Comparison of ENCODE assay signal across 10 cellular contexts in genomic region chr19:45497791-45498190, GRCh38.
DNase-seq lines count a peak whose midpoint lies in the region; ATAC-seq and TF ChIP-seq lines count a peak whose summit lies in the region.
"Had no signal": no experiment of that assay in that cellular context is flagged by ENCODE, and none has a peak within 500 bp of the region (broad histone marks: within the 10 kb centered on the region; RNA-seq: fewer than 3 reads in every experiment).

No MANE protein-coding gene starts in this region.

- H3K27ac ChIP-seq in WERI-Rb-1, result peak overlapping the region; percentile 51

- no peak for TF ChIP-seq CTCF in WERI-Rb-1 (IDR thresholded peaks at IDR 0.05; ENCODE audit: low read depth, low read length)

- H3K9me3 ChIP-seq in WERI-Rb-1 (ENCODE audit: severe bottlenecking) (no peaks in the 10 kb centered on the region), iPS-15b (ENCODE audit: control insufficient read depth, insufficient read depth, low read length) (no peaks in the 10 kb centered on the region)

- peaks cover 16% of the 10 kb centered on the region for H3K4me1 ChIP-seq in iPS-15b (ENCODE audit: control insufficient read depth, insufficient read depth, low read length)

- no peak for DNase-seq in stimulated activated naive CD8-positive, alpha-beta T cell treated with anti-CD3 and anti-CD28 coated beads, Interleukin-15, Interleukin-2, amounts not matched to agents 100 U/mL and 50 U/mL, for 24 hours
- DNase-seq in WERI-Rb-1, result no peak
- no peak for DNase-seq in SHP77 treated with DMSO at 0.1 percent for 48 hours (lab: John Stamatoyannopoulos, UW)
- DNase-seq in GF-D8 (lab: John Stamatoyannopoulos, UW), result no peak
- DNase-seq in stimulated activated CD4-positive, alpha-beta T cell treated with anti-CD3 and anti-CD28 coated beads, Interleukin-12 subunit alpha, Interleukin-12 subunit beta, amount 100 ng/mL, for 4 hours, result no peak
- DNase-seq: aorta, midbrain had no signal

- H3K27me3 ChIP-seq in WERI-Rb-1 (ENCODE audit: insufficient read depth, low read depth, severe bottlenecking), result no peaks in the 10 kb centered on the region
- peaks cover 7% of the 10 kb centered on the region for H3K27me3 ChIP-seq in iPS-15b (ENCODE audit: control insufficient read depth, insufficient read depth, low read length)

- peaks cover 22% of the 10 kb centered on the region for H3K27me3 Mint-ChIP-seq in stimulated activated naive CD8-positive, alpha-beta T cell treated with anti-CD3 and anti-CD28 coated beads, Interleukin-15, Interleukin-2, amounts not matched to agents 100 ng/mL and 50 ng/mL, for 24 hours

- H3K4me3 ChIP-seq in WERI-Rb-1 (ENCODE audit: low read depth, low read length) (peak overlapping the region; percentile 43), iPS-15b (ENCODE audit: low read depth, low read length) (peak overlapping the region; percentile 67)

- no peak overlapping the region for H3K27ac Mint-ChIP-seq in stimulated activated naive CD8-positive, alpha-beta T cell treated with anti-CD3 and anti-CD28 coated beads, Interleukin-15, Interleukin-2, amounts not matched to agents 100 ng/mL and 50 ng/mL, for 24 hours

- no peaks in the 10 kb centered on the region for H3K9me3 Mint-ChIP-seq in stimulated activated naive CD8-positive, alpha-beta T cell treated with anti-CD3 and anti-CD28 coated beads, Interleukin-15, Interleukin-2, amounts not matched to agents 100 ng/mL and 50 ng/mL, for 24 hours

- no peak overlapping the region for H3K9ac ChIP-seq in iPS-15b (ENCODE audit: low read depth, low read length)

- H3K36me3 ChIP-seq in WERI-Rb-1, result peaks cover 29% of the 10 kb centered on the region
- no peaks in the 10 kb centered on the region for H3K36me3 ChIP-seq in iPS-15b (ENCODE audit: control insufficient read depth, insufficient read depth, low read length)

- no peak for ATAC-seq in stimulated activated naive CD8-positive, alpha-beta T cell treated with anti-CD3 and anti-CD28 coated beads, Interleukin-15, Interleukin-2, amounts not matched to agents 100 U/mL and 50 U/mL, for 24 hours
- no peak for ATAC-seq in HG03039 (IDR thresholded peaks at IDR 0.05; ENCODE audit: unreplicated experiment)

- peaks cover 58% of the 10 kb centered on the region for H3K4me1 Mint-ChIP-seq in stimulated activated naive CD8-positive, alpha-beta T cell treated with anti-CD3 and anti-CD28 coated beads, Interleukin-15, Interleukin-2, amounts not matched to agents 100 ng/mL and 50 ng/mL, for 24 hours (ENCODE audit: low read depth)

- H3K36me3 Mint-ChIP-seq in stimulated activated naive CD8-positive, alpha-beta T cell treated with anti-CD3 and anti-CD28 coated beads, Interleukin-15, Interleukin-2, amounts not matched to agents 100 ng/mL and 50 ng/mL, for 24 hours (ENCODE audit: low read depth), result no peaks in the 10 kb centered on the region

- peak overlapping the region; percentile 65 for H3K4me3 Mint-ChIP-seq in stimulated activated naive CD8-positive, alpha-beta T cell treated with anti-CD3 and anti-CD28 coated beads, Interleukin-15, Interleukin-2, amounts not matched to agents 100 ng/mL and 50 ng/mL, for 24 hours
